In genomic region chr18:6219116-6219717, GRCh38 we compare ENCODE assay signal across 8 cellular contexts.
DNase-seq lines count a peak whose midpoint lies in the region; ATAC-seq, FAIRE-seq and TF ChIP-seq lines count a peak whose summit lies in the region.

No MANE protein-coding gene starts in this region.

- H3K27ac ChIP-seq in A673 (ENCODE audit: low read depth, low read length, poor library complexity, severe bottlenecking) (no peak overlapping the region), HepG2 (ENCODE audit: extremely low read length, insufficient read depth, low read length) (no peak overlapping the region)

- H3K4me2 ChIP-seq in HepG2 (ENCODE audit: low read depth, low read length) = no peak overlapping the region

- intact Hi-C loops in A673 (cut with micrococcal nuclease; ENCODE audit: unreplicated experiment) (no loop called here), HepG2 (cut with micrococcal nuclease; ENCODE audit: unreplicated experiment) (loop anchor here (1.0 to 10.0 kb wide), 2 partner anchors 186 to 340 kb away; no protein-coding TSS in a partner anchor)

- TF ChIP-seq EP300 in HepG2 (IDR thresholded peaks at IDR 0.05; ENCODE audit: low read depth in 2 of 2, low read length in 2 of 2) (no peak), HepG2 (CRISPR knock-in tag; IDR thresholded peaks at IDR 0.05; ENCODE audit: borderline replicate concordance) (no peak)

- FAIRE-seq in HepG2 (lab: Jason Lieb, UNC) = no peak

- H3K36me3 ChIP-seq in A673 (ENCODE audit: insufficient read depth, low read length, poor library complexity, severe bottlenecking) (no peaks in the 10 kb centered on the region), HepG2 (replicated peaks in 1 of 2; ENCODE audit: control insufficient read depth in 1 of 2, insufficient read depth in 2 of 2, low read length in 2 of 2) (peaks cover 4 to 11% of the 10 kb centered on the region in 2 experiments; a peak in 3 of 5 replicates)

- WGBS in HepG2 (ENCODE audit: low lambda C conversion rate) = 91% methylated on average over 12 of the region's 12 CpGs

- no peaks in the 10 kb centered on the region for H3K79me2 ChIP-seq in HepG2 (ENCODE audit: insufficient read depth, low read length)

- POLR2A ChIA-PET in A673 (lab: Charles Lee; ENCODE audit: low non-redundant PET) = no interaction called here
- POLR2A ChIA-PET in HepG2 (lab: Yijun Ruan, JAX) = no interaction called here

- H4K20me1 ChIP-seq in HepG2 (ENCODE audit: insufficient read depth, low read length) = no peaks in the 10 kb centered on the region

- peaks cover 38% of the 10 kb centered on the region for H3K9me3 ChIP-seq in A673 (ENCODE audit: low read depth, low read length, poor library complexity, severe bottlenecking)
- no peaks in the 10 kb centered on the region for H3K9me3 ChIP-seq in HepG2 (ENCODE audit: low read length)

- peak; percentile 80 for ATAC-seq in HepG2
- no peak for ATAC-seq in HG02678 (IDR thresholded peaks at IDR 0.05; ENCODE audit: unreplicated experiment)

- CTCF ChIA-PET in A673 (lab: Charles Lee) (no interaction called here), HepG2 (lab: Yijun Ruan, JAX; ENCODE audit: low intra/inter-chr PET ratio, low total read pairs) (interaction anchor here (1.2 kb wide), 1 partner anchor 340 kb away, joined by 5 read pairs; no protein-coding TSS in a partner anchor)

- in situ Hi-C loops in HepG2 (cut with HindIII; ENCODE audit: extremely low pct_ligation_motif_present, low pct_unique_long_range_greater_than_20kb) = loop anchor here (10.0 kb wide), 1 partner anchor 324 kb away; the partner anchor contains the start of gene TMEM200C

- TF ChIP-seq POLR2A in HepG2 (IDR thresholded peaks at IDR 0.05; ENCODE audit: insufficient read depth in 1 of 2, low read depth in 2 of 2, low read length in 2 of 2) = no peak

- no peak for TF ChIP-seq RAD21 in HepG2 (CRISPR knock-in tag; IDR thresholded peaks at IDR 0.05)

- no peaks in the 10 kb centered on the region for H3K27me3 ChIP-seq in A673 (replicated peaks; ENCODE audit: insufficient read depth, low read depth, low read length, poor library complexity)
- H3K27me3 ChIP-seq in HepG2 (ENCODE audit: control insufficient read depth in 1 of 2, insufficient read depth in 2 of 2, low read length in 2 of 2) = no peaks in the 10 kb centered on the region

- TF ChIP-seq CTCF in A673 (conservative IDR thresholded peaks at IDR 0.05; ENCODE audit: low read depth, low read length) (peak; percentile 45; the same call in 1 of the 2 replicates), GM12865 (IDR thresholded peaks at IDR 0.05; ENCODE audit: insufficient read depth, low read depth, low read length, missing control alignments) (peak; percentile 76), cardiac fibroblast (IDR thresholded peaks at IDR 0.05; ENCODE audit: low read depth, low read length) (peak; percentile 88), HepG2 (CRISPR knock-in tag; IDR thresholded peaks at IDR 0.05) (peak; percentile 77)

- H3K9ac ChIP-seq in HepG2 (ENCODE audit: insufficient read depth, low read depth, low read length) = no peak overlapping the region

- BruUV-seq in A673 (replicated peaks; lab: Mats Ljungman, UMichigan) (no TSS peak), HepG2 (replicated peaks; lab: Mats Ljungman, UMichigan) (no TSS peak)

- H3K4me1 ChIP-seq in A673 (ENCODE audit: insufficient read depth, low read length, poor library complexity, severe bottlenecking) (no peaks in the 10 kb centered on the region), HepG2 (ENCODE audit: insufficient read depth, low read length) (no peaks in the 10 kb centered on the region)

- H2AFZ ChIP-seq in HepG2 (ENCODE audit: low read length) = no peak overlapping the region

- DNase-seq in A673 (ENCODE audit: low spot score) = peak; percentile 26
- peak; percentile 62 for DNase-seq in GM12865 (ENCODE audit: low read depth)
- DNase-seq in NCI-H1048 (lab: John Stamatoyannopoulos, UW) = peak; percentile 29
- peak; percentile 60 to 69 for DNase-seq in cardiac fibroblast (ENCODE audit: low read depth in 2 of 2)
- peak; percentile 24 for DNase-seq in HepG2 (ENCODE audit: low spot score)
- DNase-seq in activated CD8-positive, alpha-beta memory T cell treated with anti-CD3 and anti-CD28 coated beads, Interleukin-2, amount 50 U/mL, for 48 hours = no peak
- DNase-seq in NK-92 (lab: John Stamatoyannopoulos, UW; ENCODE audit: unreplicated experiment) = no peak

- H3K4me3 ChIP-seq in A673 (ENCODE audit: low read depth, low read length, poor library complexity, severe bottlenecking) (no peak overlapping the region), GM12865 (ENCODE audit: low read depth, low read length) (no peak overlapping the region), cardiac fibroblast (replicated peaks in 1 of 2; ENCODE audit: low read depth in 2 of 2, low read length in 2 of 2) (no peak overlapping the region), HepG2 (replicated peaks in 1 of 3; ENCODE audit: insufficient read depth in 1 of 3, low read depth in 2 of 3, low read length in 3 of 3) (no peak overlapping the region)

TF ChIP-seq in HepG2, 621 proteins besides CTCF, POLR2A, EP300 and RAD21:
- TF ChIP-seq RFX5 (IDR thresholded peaks at IDR 0.05; ENCODE audit: low read depth, low read length) = no peak
- TF ChIP-seq NFKBIZ (CRISPR knock-in tag; IDR thresholded peaks at IDR 0.05) = no peak
- TF ChIP-seq STAG1 (CRISPR knock-in tag; IDR thresholded peaks at IDR 0.05) = peak; percentile 76
- TF ChIP-seq ZNF737 (CRISPR knock-in tag; IDR thresholded peaks at IDR 0.05; ENCODE audit: borderline replicate concordance) = no peak
- no peak for TF ChIP-seq SUZ12 (IDR thresholded peaks at IDR 0.05; ENCODE audit: low read depth, low read length)
- peak; percentile 57 for TF ChIP-seq SMC3 (IDR thresholded peaks at IDR 0.05; ENCODE audit: low read length)

Comparison
In these comparisons a context has a peak if more than half of its experiments do, and no peak if none do; other contexts are left out.
1. DNase-seq: peak in A673 (single experiment), GM12865 (single experiment), NCI-H1048 (single experiment), cardiac fibroblast (2 of 2) and HepG2 (single experiment); none in activated CD8-positive, alpha-beta memory T cell treated with anti-CD3 and anti-CD28 coated beads, Interleukin-2, amount 50 U/mL, for 48 hours (single experiment) and NK-92 (single experiment).
2. Peak in every context shown above with its lines, with median percentiles within 50 percentile points of each other: CTCF ChIP-seq.